13 cellular contexts compared by ENCODE assay signal in the genomic region with DNA sequence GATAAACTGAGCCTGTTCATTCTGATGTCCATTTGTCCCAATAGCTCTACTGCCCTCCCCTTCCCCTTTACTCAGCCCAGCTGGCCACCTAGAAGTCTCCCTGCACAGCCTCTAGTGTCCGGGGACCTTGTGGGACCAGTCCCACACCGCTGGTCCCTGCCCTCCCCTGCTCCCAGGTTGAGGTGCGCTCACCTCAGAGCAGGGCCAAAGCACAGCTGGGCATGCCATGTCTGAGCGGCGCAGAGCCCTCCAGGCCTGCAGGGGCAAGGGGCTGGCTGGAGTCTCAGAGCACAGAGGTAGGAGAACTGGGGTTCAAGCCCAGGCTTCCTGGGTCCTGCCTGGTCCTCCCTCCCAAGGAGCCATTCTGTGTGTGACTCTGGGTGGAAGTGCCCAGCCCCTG.
"Had no signal": no experiment of that assay in that cellular context is flagged by ENCODE, and none has a peak within 500 bp of the region (broad histone marks: within the 10 kb centered on the region; RNA-seq: fewer than 3 reads in every experiment).

No MANE protein-coding gene starts in this region.

- H3K27me3 Mint-ChIP-seq: activated CD4-positive, alpha-beta T cell treated with anti-CD3 and anti-CD28 coated beads, Interleukin-2, amount 10 ng/mL, durations not matched to agents 7 days and 5 days; activated naive CD4-positive, alpha-beta T cell treated with anti-CD3 and anti-CD28 coated beads, Interleukin-2, amount 50 U/mL, for 24 hours had no signal

- H3K4me3 Mint-ChIP-seq: activated CD4-positive, alpha-beta T cell treated with anti-CD3 and anti-CD28 coated beads, Interleukin-2, amount 10 ng/mL, durations not matched to agents 7 days and 5 days; activated naive CD4-positive, alpha-beta T cell treated with anti-CD3 and anti-CD28 coated beads, Interleukin-2, amount 50 U/mL, for 24 hours; brain; nephron had no signal

- H3K27ac Mint-ChIP-seq: activated CD4-positive, alpha-beta T cell treated with anti-CD3 and anti-CD28 coated beads, Interleukin-2, amount 10 ng/mL, durations not matched to agents 7 days and 5 days; activated naive CD4-positive, alpha-beta T cell treated with anti-CD3 and anti-CD28 coated beads, Interleukin-2, amount 50 U/mL, for 24 hours; activated T-helper 2 cell treated with anti-CD3 and anti-CD28 coated beads, Interferon-gamma antibody, Interleukin-2, Interleukin-4, amounts not matched to agents 10 μg/mL and 5 μg/mL and 100 μg/mL, durations not matched to agents 14 hours and 24 hours and 36 hours; brain had no signal

- H3K27me3 ChIP-seq: gastrocnemius medialis, heart right ventricle, upper lobe of left lung had no signal

- DNase-seq: activated CD4-positive, alpha-beta T cell treated with anti-CD3 and anti-CD28 coated beads, Interleukin-2, amount 10 ng/mL, durations not matched to agents 7 days and 5 days; activated CD4-positive, CD25-positive, alpha-beta regulatory T cell; cerebellar nuclear complex; gastrocnemius medialis; heart right ventricle; islet precursor cell; stimulated activated CD4-positive, alpha-beta T cell treated with anti-CD3 and anti-CD28 coated beads, Interleukin-2, amount 100 ng/mL, for 48 hours; stimulated activated naive CD8-positive, alpha-beta T cell treated with anti-CD3 and anti-CD28 coated beads, Interleukin-15, Interleukin-2, amounts not matched to agents 100 U/mL and 50 U/mL, for 24 hours had no signal

- H3K9me3 ChIP-seq: gastrocnemius medialis had no signal

- H3K4me3 ChIP-seq: gastrocnemius medialis, heart right ventricle, upper lobe of left lung had no signal

- H3K4me1 ChIP-seq: gastrocnemius medialis had no signal

- H3K9me3 Mint-ChIP-seq: activated naive CD4-positive, alpha-beta T cell treated with anti-CD3 and anti-CD28 coated beads, Interleukin-2, amount 50 U/mL, for 24 hours had no signal

- ATAC-seq: gastrocnemius medialis; stimulated activated naive CD8-positive, alpha-beta T cell treated with anti-CD3 and anti-CD28 coated beads, Interleukin-15, Interleukin-2, amounts not matched to agents 100 U/mL and 50 U/mL, for 24 hours had no signal

- H3K27ac ChIP-seq: gastrocnemius medialis, heart right ventricle, upper lobe of left lung had no signal

- H3K4me1 Mint-ChIP-seq: activated naive CD4-positive, alpha-beta T cell treated with anti-CD3 and anti-CD28 coated beads, Interleukin-2, amount 50 U/mL, for 24 hours; brain had no signal
